Comparison of ENCODE assay signal across 10 cellular contexts in the genomic region with DNA sequence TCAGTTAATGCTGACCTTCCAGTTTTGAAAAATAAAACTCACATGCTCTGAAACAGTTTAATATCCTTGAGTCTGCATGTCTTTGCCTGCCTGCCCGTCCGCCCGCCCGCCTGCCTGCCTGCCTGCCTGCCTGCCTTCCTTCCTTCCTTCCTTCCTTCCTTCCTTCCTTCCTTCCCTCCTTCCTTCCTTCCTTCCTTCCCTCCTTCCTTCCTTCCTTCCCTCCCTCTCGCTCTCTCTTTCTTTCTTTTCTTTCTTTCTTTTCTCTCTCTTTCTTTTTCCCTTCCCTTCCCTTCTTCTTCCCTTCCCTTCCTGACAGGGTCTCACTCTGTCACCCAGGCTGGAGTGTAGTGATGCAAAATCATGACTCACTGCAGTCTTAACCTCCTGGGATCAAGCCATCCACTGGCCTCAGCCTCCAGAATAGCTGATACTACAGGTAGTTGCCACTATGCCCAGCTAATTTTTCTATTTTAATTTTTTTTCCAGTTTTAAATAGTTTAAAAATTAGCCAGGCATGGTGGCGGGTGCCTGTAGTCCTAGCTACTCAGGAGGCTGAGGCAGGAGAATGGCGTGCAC. TPM values are rescaled to one million over a fixed set of nuclear protein-coding genes. Genes with fewer than 3 reads are reported as not detected.
DNase-seq lines count a peak whose midpoint lies in the region; ATAC-seq and TF ChIP-seq lines count a peak whose summit lies in the region.
"Not testable (repeated sequence)": the region's sequence is repeated elsewhere in the genome, so short reads cannot be mapped to it uniquely, and the experiment has no call there.
"Had no signal": no experiment of that assay in that cellular context is flagged by ENCODE, and none has a peak within 500 bp of the region (broad histone marks: within the 10 kb centered on the region; RNA-seq: fewer than 3 reads in every experiment).

No MANE protein-coding gene starts in this region.

- TF ChIP-seq RAD21 in IMR-90 (IDR thresholded peaks at IDR 0.05; ENCODE audit: low read length), result not testable (repeated sequence)

- not testable (repeated sequence) for H2AK5ac ChIP-seq in IMR-90 (ENCODE audit: low read depth, low read length)

- peak overlapping the region in 6 of 7 donors; percentile 18 to 39 (median 30) for H3K4me3 Mint-ChIP-seq in CD8-positive, alpha-beta memory T cell
- H3K4me3 Mint-ChIP-seq in T-helper 17 cell, result peak overlapping the region; percentile 77
- H3K4me3 Mint-ChIP-seq in activated T-helper 2 cell treated with anti-CD3 and anti-CD28 coated beads, Interferon-gamma antibody, Interleukin-2, Interleukin-4, amounts not matched to agents 10 μg/mL and 5 μg/mL and 100 μg/mL, durations not matched to agents 14 hours and 24 hours and 36 hours (ENCODE audit: low read depth), result peak overlapping the region; percentile 3
- peak overlapping the region; percentile 56 for H3K4me3 Mint-ChIP-seq in natural killer cell treated with Interleukin-12 subunit alpha and Interleukin-12 subunit beta and Interleukin-15 and Interleukin-18, amount 100 ng/mL, for 72 hours
- not testable (repeated sequence) for H3K4me3 Mint-ChIP-seq in stimulated activated naive CD8-positive, alpha-beta T cell treated with anti-CD3 and anti-CD28 coated beads, Interleukin-15, Interleukin-2, amounts not matched to agents 100 ng/mL and 50 ng/mL, for 24 hours

- not testable (repeated sequence) for H4K91ac ChIP-seq in IMR-90 (ENCODE audit: insufficient read depth, low read depth, low read length)

- H2BK15ac ChIP-seq in IMR-90 (ENCODE audit: low read depth, low read length), result not testable (repeated sequence)

- H3K9me3 Mint-ChIP-seq in CD8-positive, alpha-beta memory T cell; activated T-helper 2 cell treated with anti-CD3 and anti-CD28 coated beads, Interferon-gamma antibody, Interleukin-2, Interleukin-4, amounts not matched to agents 10 μg/mL and 5 μg/mL and 100 μg/mL, durations not matched to agents 14 hours and 24 hours and 36 hours; natural killer cell treated with Interleukin-12 subunit alpha and Interleukin-12 subunit beta and Interleukin-15 and Interleukin-18, amount 100 ng/mL, for 72 hours; stimulated activated naive CD8-positive, alpha-beta T cell treated with anti-CD3 and anti-CD28 coated beads, Interleukin-15, Interleukin-2, amounts not matched to agents 100 ng/mL and 50 ng/mL, for 24 hours: not testable (repeated sequence)

- H3K14ac ChIP-seq in IMR-90 (replicated peaks; ENCODE audit: low read depth, low read length), result not testable (repeated sequence)

- H3K9me3 ChIP-seq in CD8-positive, alpha-beta memory T cell (ENCODE audit: low read length); IMR-90 (ENCODE audit: control insufficient read depth, insufficient read depth, low read length); T-helper 17 cell (ENCODE audit: control insufficient read depth, low read length, poor library complexity, severe bottlenecking); mammary epithelial cell (replicated peaks; ENCODE audit: insufficient read depth, low read length): not testable (repeated sequence)

- H4K5ac ChIP-seq in IMR-90 (ENCODE audit: low read depth, low read length), result not testable (repeated sequence)

- not testable (repeated sequence) for H3K27me3 Mint-ChIP-seq in CD8-positive, alpha-beta memory T cell; T-helper 17 cell; activated T-helper 2 cell treated with anti-CD3 and anti-CD28 coated beads, Interferon-gamma antibody, Interleukin-2, Interleukin-4, amounts not matched to agents 10 μg/mL and 5 μg/mL and 100 μg/mL, durations not matched to agents 14 hours and 24 hours and 36 hours (ENCODE audit: low read depth); natural killer cell treated with Interleukin-12 subunit alpha and Interleukin-12 subunit beta and Interleukin-15 and Interleukin-18, amount 100 ng/mL, for 72 hours; stimulated activated naive CD8-positive, alpha-beta T cell treated with anti-CD3 and anti-CD28 coated beads, Interleukin-15, Interleukin-2, amounts not matched to agents 100 ng/mL and 50 ng/mL, for 24 hours

- not testable (repeated sequence) for H2AK9ac ChIP-seq in IMR-90 (replicated peaks; ENCODE audit: low read depth, low read length, poor library complexity)

- H3K36me3 ChIP-seq in CD8-positive, alpha-beta memory T cell (ENCODE audit: insufficient read depth, low read length); IMR-90 (ENCODE audit: control insufficient read depth, insufficient read depth, low read length); mammary epithelial cell (ENCODE audit: insufficient read depth, low read length): not testable (repeated sequence)

- H3K4me1 ChIP-seq in CD8-positive, alpha-beta memory T cell (ENCODE audit: insufficient read depth, low read length), result peaks cover 27% of the 10 kb centered on the region
- not testable (repeated sequence) for H3K4me1 ChIP-seq in IMR-90 (ENCODE audit: control insufficient read depth, insufficient read depth, low read length); mammary epithelial cell (ENCODE audit: insufficient read depth, low read length)

- H2BK20ac ChIP-seq in IMR-90 (ENCODE audit: low read depth, low read length), result not testable (repeated sequence)

- H2BK5ac ChIP-seq in IMR-90 (ENCODE audit: low read depth, low read length, poor library complexity, severe bottlenecking), result not testable (repeated sequence)

- H3K23ac ChIP-seq in IMR-90 (ENCODE audit: low read depth, low read length), result not testable (repeated sequence)

- not testable (repeated sequence) for ATAC-seq in IMR-90 (ENCODE audit: low read depth); T-helper 17 cell; natural killer cell treated with Interleukin-12 subunit alpha and Interleukin-12 subunit beta and Interleukin-15 and Interleukin-18, amount 100 ng/mL, for 72 hours

- not testable (repeated sequence) for H3K4me2 ChIP-seq in IMR-90 (ENCODE audit: low read depth, low read length); mammary epithelial cell (ENCODE audit: insufficient read depth, low read depth, low read length)

- H3K27ac Mint-ChIP-seq in CD8-positive, alpha-beta memory T cell, result peak overlapping the region in 5 of 8 donors; percentile 17 to 85 (median 70)
- peak overlapping the region; percentile 88 for H3K27ac Mint-ChIP-seq in T-helper 17 cell
- H3K27ac Mint-ChIP-seq in activated T-helper 2 cell treated with anti-CD3 and anti-CD28 coated beads, Interferon-gamma antibody, Interleukin-2, Interleukin-4, amounts not matched to agents 10 μg/mL and 5 μg/mL and 100 μg/mL, durations not matched to agents 14 hours and 24 hours and 36 hours, result not testable (repeated sequence)
- H3K27ac Mint-ChIP-seq in natural killer cell treated with Interleukin-12 subunit alpha and Interleukin-12 subunit beta and Interleukin-15 and Interleukin-18, amount 100 ng/mL, for 72 hours, result peak overlapping the region; percentile 16 to 43
- H3K27ac Mint-ChIP-seq in stimulated activated naive CD8-positive, alpha-beta T cell treated with anti-CD3 and anti-CD28 coated beads, Interleukin-15, Interleukin-2, amounts not matched to agents 100 ng/mL and 50 ng/mL, for 24 hours, result peak overlapping the region; percentile 64

- CTCF ChIA-PET in CD8-positive, alpha-beta memory T cell (lab: Charles Lee), result interaction anchor here (0.9 to 19.2 kb wide), 10 partner anchors 9 to 121 kb away, joined by 3 to 261 read pairs (median 15); partner anchors contain the start of gene TAGAP
- CTCF ChIA-PET in IMR-90 (lab: Yijun Ruan, JAX), result interaction anchor here (0.6 kb wide), 1 partner anchor 94 kb away, joined by 3 read pairs; no protein-coding TSS in a partner anchor
- CTCF ChIA-PET in mammary epithelial cell (lab: Charles Lee; ENCODE audit: low non-redundant PET), result interaction anchor here (0.6 to 0.8 kb wide), 2 partner anchors 124 to 673 kb away, joined by 4 to 6 read pairs; no protein-coding TSS in a partner anchor

- not testable (repeated sequence) for H3K9me1 ChIP-seq in IMR-90 (ENCODE audit: insufficient read depth, low read length)

- POLR2A ChIA-PET in CD8-positive, alpha-beta memory T cell (lab: Charles Lee), result interaction anchor here (1.0 to 2.5 kb wide), 4 partner anchors 17 to 100 kb away, joined by 3 to 16 read pairs (median 8); no protein-coding TSS in a partner anchor
- POLR2A ChIA-PET in IMR-90 (lab: Charles Lee; ENCODE audit: unreplicated experiment), result not testable (repeated sequence)

- not testable (repeated sequence) for H3K4me3 ChIP-seq in CD8-positive, alpha-beta memory T cell (ENCODE audit: low read length); IMR-90 (ENCODE audit: insufficient read depth, low read depth, low read length); mammary epithelial cell (replicated peaks in 1 of 3; ENCODE audit: insufficient read depth in 1 of 3, low read depth in 2 of 3, low read length in 3 of 3); fibroblast of mammary gland (ENCODE audit: control insufficient read depth, low read depth, low read length)

- H3K79me1 ChIP-seq in IMR-90 (ENCODE audit: low read depth in 1 of 2, low read length in 2 of 2), result not testable (repeated sequence)

- not testable (repeated sequence) for H3K27ac ChIP-seq in CD8-positive, alpha-beta memory T cell (ENCODE audit: low read depth, low read length); IMR-90 (ENCODE audit: insufficient read depth, low read length); mammary epithelial cell (ENCODE audit: insufficient read depth, low read depth, low read length)

- WGBS in IMR-90 (ENCODE audit: extremely low coverage in 2 of 2, insufficient read length in 1 of 2), 2 experiments, result no CpG with 5 or more reads among the region's 7 CpGs
- 100% methylated on average over 2 of the region's 7 CpGs for WGBS in mammary epithelial cell (ENCODE audit: low coverage, missing lambda C conversion rate)

- peaks cover 47 to 64% (median 63%) of the 10 kb centered on the region in 3 donors for H3K4me1 Mint-ChIP-seq in CD8-positive, alpha-beta memory T cell
- peaks cover 54% of the 10 kb centered on the region for H3K4me1 Mint-ChIP-seq in T-helper 17 cell
- peaks cover 45% of the 10 kb centered on the region for H3K4me1 Mint-ChIP-seq in activated T-helper 2 cell treated with anti-CD3 and anti-CD28 coated beads, Interferon-gamma antibody, Interleukin-2, Interleukin-4, amounts not matched to agents 10 μg/mL and 5 μg/mL and 100 μg/mL, durations not matched to agents 14 hours and 24 hours and 36 hours (ENCODE audit: low read depth)
- peaks cover 29 to 37% of the 10 kb centered on the region in 2 donors for H3K4me1 Mint-ChIP-seq in natural killer cell treated with Interleukin-12 subunit alpha and Interleukin-12 subunit beta and Interleukin-15 and Interleukin-18, amount 100 ng/mL, for 72 hours (ENCODE audit: low read depth in 2 of 2)
- peaks cover 53% of the 10 kb centered on the region for H3K4me1 Mint-ChIP-seq in stimulated activated naive CD8-positive, alpha-beta T cell treated with anti-CD3 and anti-CD28 coated beads, Interleukin-15, Interleukin-2, amounts not matched to agents 100 ng/mL and 50 ng/mL, for 24 hours (ENCODE audit: low read depth)

- intact Hi-C loops in IMR-90 (cut with micrococcal nuclease); activated T-helper 2 cell treated with anti-CD3 and anti-CD28 coated beads, Interferon-gamma antibody, Interleukin-2, Interleukin-4, amounts not matched to agents 10 μg/mL and 5 μg/mL and 100 μg/mL, durations not matched to agents 14 hours and 24 hours and 36 hours (cut with micrococcal nuclease); mammary epithelial cell (cut with micrococcal nuclease): not testable (repeated sequence)

- not testable (repeated sequence) for H4K20me1 ChIP-seq in IMR-90 (ENCODE audit: insufficient read depth, low read length); mammary epithelial cell (ENCODE audit: insufficient read depth, low read length)

- dilution Hi-C loops in IMR-90 (cut with HindIII; ENCODE audit: low sequenced_read_pairs, unreplicated experiment); mammary epithelial cell (cut with HindIII; ENCODE audit: low sequenced_read_pairs): not testable (repeated sequence)

- H4K8ac ChIP-seq in IMR-90 (ENCODE audit: low read depth in 2 of 2, low read length in 2 of 2), result not testable (repeated sequence)

- DNase-seq in CD8-positive, alpha-beta memory T cell; T-helper 17 cell; activated T-helper 2 cell treated with anti-CD3 and anti-CD28 coated beads, Interferon-gamma antibody, Interleukin-2, Interleukin-4, amounts not matched to agents 10 μg/mL and 5 μg/mL and 100 μg/mL, durations not matched to agents 14 hours and 24 hours and 36 hours (ENCODE audit: low spot score); natural killer cell treated with Interleukin-12 subunit alpha and Interleukin-12 subunit beta and Interleukin-15 and Interleukin-18, amount 100 ng/mL, for 72 hours (ENCODE audit: low spot score): not testable (repeated sequence)
- peak; percentile 18 for DNase-seq in IMR-90
- peak; percentile 19 for DNase-seq in mammary epithelial cell
- peak; percentile 20 for DNase-seq in fibroblast of mammary gland (ENCODE audit: low read depth)

- H3K4ac ChIP-seq in IMR-90 (ENCODE audit: low read depth, low read length), result not testable (repeated sequence)

- H3K36me3 Mint-ChIP-seq in CD8-positive, alpha-beta memory T cell; T-helper 17 cell (ENCODE audit: low read depth); activated T-helper 2 cell treated with anti-CD3 and anti-CD28 coated beads, Interferon-gamma antibody, Interleukin-2, Interleukin-4, amounts not matched to agents 10 μg/mL and 5 μg/mL and 100 μg/mL, durations not matched to agents 14 hours and 24 hours and 36 hours (ENCODE audit: low read depth); natural killer cell treated with Interleukin-12 subunit alpha and Interleukin-12 subunit beta and Interleukin-15 and Interleukin-18, amount 100 ng/mL, for 72 hours; stimulated activated naive CD8-positive, alpha-beta T cell treated with anti-CD3 and anti-CD28 coated beads, Interleukin-15, Interleukin-2, amounts not matched to agents 100 ng/mL and 50 ng/mL, for 24 hours (ENCODE audit: low read depth): not testable (repeated sequence)

- H3K18ac ChIP-seq in IMR-90 (ENCODE audit: low read depth, low read length), result not testable (repeated sequence)

- not testable (repeated sequence) for BruUV-seq in IMR-90 (replicated peaks; lab: Mats Ljungman, UMichigan); mammary epithelial cell (replicated peaks; lab: Mats Ljungman, UMichigan)

- not testable (repeated sequence) for TF ChIP-seq CTCF in IMR-90 (conservative IDR thresholded peaks at IDR 0.05; ENCODE audit: low read depth, low read length); mammary epithelial cell (conservative IDR thresholded peaks at IDR 0.05 in 1 of 2, IDR thresholded peaks at IDR 0.05 in 1 of 2; ENCODE audit: extremely low read depth in 1 of 2, insufficient read depth in 1 of 2, low read depth in 1 of 2, low read length in 2 of 2); fibroblast of mammary gland (conservative IDR thresholded peaks at IDR 0.05; ENCODE audit: control insufficient read depth, insufficient read depth, low read depth, low read length)

- not testable (repeated sequence) for H3K79me2 ChIP-seq in mammary epithelial cell (ENCODE audit: insufficient read depth, low read length)

- not testable (repeated sequence) for H3K9ac ChIP-seq in IMR-90 (ENCODE audit: low read depth, low read length); mammary epithelial cell (ENCODE audit: insufficient read depth, low read length)

- H3K56ac ChIP-seq in IMR-90 (ENCODE audit: extremely low read depth, insufficient read depth, low read length), result not testable (repeated sequence)

- H2BK120ac ChIP-seq in IMR-90 (ENCODE audit: low read depth, low read length), result not testable (repeated sequence)

- H2AFZ ChIP-seq in IMR-90 (replicated peaks; ENCODE audit: low read length, poor library complexity); mammary epithelial cell (ENCODE audit: low read depth, low read length): not testable (repeated sequence)

- H3K27me3 ChIP-seq in CD8-positive, alpha-beta memory T cell (ENCODE audit: insufficient read depth, low read length, poor library complexity, severe bottlenecking); IMR-90 (ENCODE audit: control insufficient read depth, insufficient read depth, low read length); mammary epithelial cell (ENCODE audit: insufficient read depth, low read length): not testable (repeated sequence)

- in situ Hi-C loops in IMR-90 (cut with MboI; ENCODE audit: low sequenced_read_pairs); mammary epithelial cell (cut with MboI; ENCODE audit: low sequenced_read_pairs in 2 of 2): not testable (repeated sequence)

- TF ChIP-seq POLR2A in IMR-90 (IDR thresholded peaks at IDR 0.05; ENCODE audit: low read depth, low read length), result not testable (repeated sequence)

RNA-seq across cellular contexts. Expression of gene RSPH3, which starts 10.1 kb away (rescaled TPM):
- 1 to 10 TPM; 4.2 to 4.4 TPM for total RNA-seq in CD8-positive, alpha-beta memory T cell
- 3.3 TPM for polyA plus RNA-seq in CD8-positive, alpha-beta memory T cell
- total RNA-seq in IMR-90 (2012; rRNA removed) (3.0 and 3.3 TPM in 2 replicates), T-helper 17 cell (1 to 10 TPM; 1.6 to 2.7 TPM), mammary epithelial cell (10 to 100 TPM; 12.2 to 15.6 TPM)
- polyA plus RNA-seq in IMR-90 (2012; rRNA removed) (1.5 and 1.7 TPM in 2 replicates), mammary epithelial cell (2.8 TPM)
- polyA plus RNA-seq in IMR-90 (2012; cell fraction: cytosol; rRNA removed), result 1.0 TPM in 2 replicates
- 1.1 and 2.2 TPM in 2 replicates for polyA plus RNA-seq in IMR-90 (2012; cell fraction: nucleus; rRNA removed; ENCODE audit: low replicate concordance)
- total RNA-seq in activated T-helper 2 cell treated with anti-CD3 and anti-CD28 coated beads, Interferon-gamma antibody, Interleukin-2, Interleukin-4, amounts not matched to agents 10 μg/mL and 5 μg/mL and 100 μg/mL, durations not matched to agents 14 hours and 24 hours and 36 hours, result 4.9 and 5.1 TPM in 2 replicates
- 5.1 TPM for polyA minus RNA-seq in mammary epithelial cell
- total RNA-seq in natural killer cell treated with Interleukin-12 subunit alpha and Interleukin-12 subunit beta and Interleukin-15 and Interleukin-18, amount 100 ng/mL, for 72 hours, result 1 to 10 TPM; 1.9 to 2.4 TPM

RNA-seq across cellular contexts. Expression of gene TAGAP, which starts 34.7 kb away (rescaled TPM):
- 100 to 1,000 TPM; 140 to 145 TPM for total RNA-seq in CD8-positive, alpha-beta memory T cell
- polyA plus RNA-seq in CD8-positive, alpha-beta memory T cell, result 193 TPM
- total RNA-seq in IMR-90 (2012; rRNA removed) (not detected in 2 replicates), T-helper 17 cell (100 to 1,000 TPM; 269 to 340 TPM), mammary epithelial cell (under 1 TPM in 1 of 2 donors, not detected in 1; 0.33 TPM)
- polyA plus RNA-seq in IMR-90 (2012; rRNA removed) (not detected in 2 replicates), mammary epithelial cell (0.11 TPM)
- not detected in 2 replicates for polyA plus RNA-seq in IMR-90 (2012; cell fraction: cytosol; rRNA removed)
- not detected in 2 replicates for polyA plus RNA-seq in IMR-90 (2012; cell fraction: nucleus; rRNA removed; ENCODE audit: low replicate concordance)
- total RNA-seq in activated T-helper 2 cell treated with anti-CD3 and anti-CD28 coated beads, Interferon-gamma antibody, Interleukin-2, Interleukin-4, amounts not matched to agents 10 μg/mL and 5 μg/mL and 100 μg/mL, durations not matched to agents 14 hours and 24 hours and 36 hours, result 34.3 and 38.1 TPM in 2 replicates
- 1.6 TPM for polyA minus RNA-seq in mammary epithelial cell
- 10 to 100 TPM; 39.6 to 46.8 TPM for total RNA-seq in natural killer cell treated with Interleukin-12 subunit alpha and Interleukin-12 subunit beta and Interleukin-15 and Interleukin-18, amount 100 ng/mL, for 72 hours
- total RNA-seq: H4 had no signal
- polyA plus RNA-seq: BJ had no signal

Comparison
In these comparisons a context has a peak if more than half of its experiments do, and no peak if none do; other contexts are left out.
1. RNA of gene TAGAP, which starts 34.7 kb away (total RNA-seq): 269 to 340 TPM in T-helper 17 cell, 140 to 145 TPM in CD8-positive, alpha-beta memory T cell, 39.6 to 46.8 TPM in natural killer cell treated with Interleukin-12 subunit alpha and Interleukin-12 subunit beta and Interleukin-15 and Interleukin-18, amount 100 ng/mL, for 72 hours and 34.3 to 38.1 TPM in activated T-helper 2 cell treated with anti-CD3 and anti-CD28 coated beads, Interferon-gamma antibody, Interleukin-2, Interleukin-4, amounts not matched to agents 10 μg/mL and 5 μg/mL and 100 μg/mL, durations not matched to agents 14 hours and 24 hours and 36 hours; 0.33 TPM in mammary epithelial cell and not detected in IMR-90; every median in the first group is over 10 times any median in the second.